In genomic region chr20:2794866-2795447, GRCh38 we compare ENCODE assay signal across 29 cellular contexts. TPM values are rescaled to one million over a fixed set of nuclear protein-coding genes. Genes with fewer than 3 reads are reported as not detected.
"Had no signal": no experiment of that assay in that cellular context is flagged by ENCODE, and none has a peak within 500 bp of the region (broad histone marks: within the 10 kb centered on the region; RNA-seq: fewer than 3 reads in every experiment).

No MANE protein-coding gene starts in this region.

- DNase-seq: effector CD4-positive, alpha-beta T cell; endodermal cell; heart left ventricle; hippocampal formation; left colon; left ventricle myocardium superior; mesenchymal stem cell; midbrain; spleen; stimulated activated CD4-positive, alpha-beta T cell treated with anti-CD3 and anti-CD28 coated beads, Interleukin-15, amount 100 ng/mL, for 24 hours; stimulated activated CD4-positive, alpha-beta T cell treated with anti-CD3 and anti-CD28 coated beads, Interleukin-1b, Interleukin-23, amount 100 ng/mL, for 48 hours; stimulated activated CD4-positive, alpha-beta T cell treated with anti-CD3 and anti-CD28 coated beads, Interleukin-4, amount 100 ng/mL, for 24 hours; upper lobe of right lung had no signal

- H3K9me3 Mint-ChIP-seq: endodermal cell; natural killer cell treated with Interleukin-12 subunit alpha and Interleukin-12 subunit beta and Interleukin-15 and Interleukin-18, amount 100 ng/mL, for 72 hours; stimulated activated memory B cell treated with anti-CD40 and anti-IgM and Interleukin-4, amounts not matched to agents 10 μg/mL and 1 μg/mL and 100 μg/mL, for 72 hours; stimulated activated naive CD8-positive, alpha-beta T cell treated with anti-CD3 and anti-CD28 coated beads, Interleukin-15, Interleukin-2, amounts not matched to agents 100 ng/mL and 50 ng/mL, for 24 hours had no signal

- H3K4me3 Mint-ChIP-seq: endodermal cell; natural killer cell treated with Interleukin-12 subunit alpha and Interleukin-12 subunit beta and Interleukin-15 and Interleukin-18, amount 100 ng/mL, for 72 hours; stimulated activated memory B cell treated with anti-CD40 and anti-IgM and Interleukin-4, amounts not matched to agents 10 μg/mL and 1 μg/mL and 100 μg/mL, for 72 hours; stimulated activated naive CD8-positive, alpha-beta T cell treated with anti-CD3 and anti-CD28 coated beads, Interleukin-15, Interleukin-2, amounts not matched to agents 100 ng/mL and 50 ng/mL, for 24 hours had no signal

- H3K36me3 Mint-ChIP-seq: stimulated activated memory B cell treated with anti-CD40 and anti-IgM and Interleukin-4, amounts not matched to agents 10 μg/mL and 1 μg/mL and 100 μg/mL, for 72 hours had no signal

- H3K27ac Mint-ChIP-seq: endodermal cell; natural killer cell treated with Interleukin-12 subunit alpha and Interleukin-12 subunit beta and Interleukin-15 and Interleukin-18, amount 100 ng/mL, for 72 hours; stimulated activated memory B cell treated with anti-CD40 and anti-IgM and Interleukin-4, amounts not matched to agents 10 μg/mL and 1 μg/mL and 100 μg/mL, for 72 hours; stimulated activated naive CD8-positive, alpha-beta T cell treated with anti-CD3 and anti-CD28 coated beads, Interleukin-15, Interleukin-2, amounts not matched to agents 100 ng/mL and 50 ng/mL, for 24 hours had no signal

RNA-seq across cellular contexts. Expression of gene C20orf141, which starts 19.8 kb away (rescaled TPM):
- total RNA-seq: dermis microvascular lymphatic vessel endothelial cell; endodermal cell; endothelial cell of umbilical vein; fibroblast of lung; frontal cortex; glomerular endothelial cell; heart left ventricle; kidney epithelial cell; left colon; left ventricle myocardium superior; lung; natural killer cell treated with Interleukin-12 subunit alpha and Interleukin-12 subunit beta and Interleukin-15 and Interleukin-18, amount 100 ng/mL, for 72 hours; pulmonary artery endothelial cell; sciatic nerve; skeletal muscle tissue; spleen; temporal lobe; tibial nerve; upper lobe of right lung had no signal

RNA-seq across cellular contexts. Expression of gene TMEM239, which starts 21.2 kb away (rescaled TPM):
- total RNA-seq: dermis microvascular lymphatic vessel endothelial cell; endodermal cell; endothelial cell of umbilical vein; fibroblast of lung; frontal cortex; glomerular endothelial cell; heart left ventricle; kidney epithelial cell; left colon; left ventricle myocardium superior; lung; natural killer cell treated with Interleukin-12 subunit alpha and Interleukin-12 subunit beta and Interleukin-15 and Interleukin-18, amount 100 ng/mL, for 72 hours; omental fat pad; pulmonary artery endothelial cell; sciatic nerve; skeletal muscle tissue; spleen; temporal lobe; tibial nerve; upper lobe of right lung had no signal
